ENCODE assay signal across 1 cellular context in the genomic region with DNA sequence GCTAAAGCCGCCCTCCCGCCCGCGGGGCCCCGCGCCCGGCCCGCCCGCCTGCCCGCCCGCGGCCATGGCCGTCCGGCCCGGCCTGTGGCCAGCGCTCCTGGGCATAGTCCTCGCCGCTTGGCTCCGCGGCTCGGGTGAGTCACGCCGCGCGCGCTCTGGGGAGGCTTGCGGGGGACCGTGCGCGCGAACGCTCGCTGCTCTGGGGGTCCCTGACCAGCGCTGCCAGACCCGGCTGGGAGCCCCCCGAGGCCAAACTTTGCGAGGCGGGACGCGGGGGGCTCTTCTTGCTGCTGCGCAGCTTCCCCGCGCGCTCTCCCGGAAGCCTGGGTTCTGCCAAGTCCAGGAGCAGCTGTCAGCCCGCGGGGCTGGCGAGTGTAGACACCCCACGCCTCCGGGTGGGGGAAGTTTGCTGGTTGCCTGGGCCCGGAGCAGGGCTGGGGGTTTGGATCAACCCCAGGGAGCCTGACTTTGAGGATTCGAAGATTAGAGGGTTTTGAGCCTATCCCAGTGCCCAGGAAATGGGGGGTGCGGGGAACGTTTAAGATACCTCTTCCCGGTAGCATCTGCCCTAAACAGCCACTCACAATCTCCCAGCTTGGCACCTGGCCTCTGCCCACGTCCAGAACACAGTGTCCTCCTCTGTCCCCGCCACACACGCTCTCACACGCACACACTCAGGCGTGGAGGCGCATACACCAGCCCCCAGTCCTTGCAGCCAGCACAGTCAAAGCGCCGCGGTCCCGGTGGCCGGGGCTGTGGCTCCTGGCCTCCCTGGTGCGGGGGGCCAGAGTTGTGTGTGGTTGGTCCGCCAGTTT.
TF ChIP-seq lines count a peak whose summit lies in the region.

No MANE protein-coding gene starts in this region.

TF ChIP-seq in WTC11, 78 proteins besides CTCF, POLR2A, EP300 and RAD21 (continued from another document):
- TF ChIP-seq, protein P1, sequence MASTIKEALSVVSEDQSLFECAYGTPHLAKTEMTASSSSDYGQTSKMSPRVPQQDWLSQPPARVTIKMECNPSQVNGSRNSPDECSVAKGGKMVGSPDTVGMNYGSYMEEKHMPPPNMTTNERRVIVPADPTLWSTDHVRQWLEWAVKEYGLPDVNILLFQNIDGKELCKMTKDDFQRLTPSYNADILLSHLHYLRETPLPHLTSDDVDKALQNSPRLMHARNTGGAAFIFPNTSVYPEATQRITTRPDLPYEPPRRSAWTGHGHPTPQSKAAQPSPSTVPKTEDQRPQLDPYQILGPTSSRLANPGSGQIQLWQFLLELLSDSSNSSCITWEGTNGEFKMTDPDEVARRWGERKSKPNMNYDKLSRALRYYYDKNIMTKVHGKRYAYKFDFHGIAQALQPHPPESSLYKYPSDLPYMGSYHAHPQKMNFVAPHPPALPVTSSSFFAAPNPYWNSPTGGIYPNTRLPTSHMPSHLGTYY (CRISPR knock-in tag; IDR thresholded peaks at IDR 0.05) = no peak
- TF ChIP-seq, protein P2, sequence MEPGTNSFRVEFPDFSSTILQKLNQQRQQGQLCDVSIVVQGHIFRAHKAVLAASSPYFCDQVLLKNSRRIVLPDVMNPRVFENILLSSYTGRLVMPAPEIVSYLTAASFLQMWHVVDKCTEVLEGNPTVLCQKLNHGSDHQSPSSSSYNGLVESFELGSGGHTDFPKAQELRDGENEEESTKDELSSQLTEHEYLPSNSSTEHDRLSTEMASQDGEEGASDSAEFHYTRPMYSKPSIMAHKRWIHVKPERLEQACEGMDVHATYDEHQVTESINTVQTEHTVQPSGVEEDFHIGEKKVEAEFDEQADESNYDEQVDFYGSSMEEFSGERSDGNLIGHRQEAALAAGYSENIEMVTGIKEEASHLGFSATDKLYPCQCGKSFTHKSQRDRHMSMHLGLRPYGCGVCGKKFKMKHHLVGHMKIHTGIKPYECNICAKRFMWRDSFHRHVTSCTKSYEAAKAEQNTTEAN (CRISPR knock-in tag; IDR thresholded peaks at IDR 0.05) = no peak
- no peak for TF ChIP-seq HMGA2 (CRISPR knock-in tag; IDR thresholded peaks at IDR 0.05)
